ENCODE assay signal across 16 cellular contexts in the genomic region with DNA sequence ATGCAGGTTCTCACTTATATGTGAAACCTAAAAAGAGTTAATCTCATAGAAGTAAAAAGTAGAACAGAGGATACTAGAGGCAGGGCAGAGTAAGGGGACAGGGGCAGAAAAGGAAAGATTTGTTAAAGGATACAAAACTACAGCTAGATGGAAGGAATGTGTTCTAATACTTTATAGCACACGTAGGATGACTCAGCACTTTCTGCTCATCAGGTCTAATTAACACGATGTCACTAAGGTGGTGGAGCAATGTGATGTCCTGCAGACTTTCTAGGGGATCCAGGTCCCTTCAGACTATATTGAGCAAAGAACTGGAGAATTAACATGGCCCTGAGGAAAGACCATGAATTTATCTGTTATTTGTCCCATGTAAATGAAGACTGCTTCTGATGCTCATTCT.
A peak's percentile ranks its signal among the peaks of the same experiment; 100 is the strongest.
DNase-seq lines count a peak whose midpoint lies in the region; ATAC-seq, FAIRE-seq and TF ChIP-seq lines count a peak whose summit lies in the region.
"Had no signal": no experiment of that assay in that cellular context is flagged by ENCODE, and none has a peak within 500 bp of the region (broad histone marks: within the 10 kb centered on the region; RNA-seq: fewer than 3 reads in every experiment).

No MANE protein-coding gene starts in this region.

- ATAC-seq in GM18498 (IDR thresholded peaks at IDR 0.05; ENCODE audit: unreplicated experiment) = no peak

- in situ Hi-C loops in G401 (cut with HindIII; ENCODE audit: low sequenced_read_pairs) = no loop called here

- no peak for TF ChIP-seq CTCF in fibroblast of villous mesenchyme (IDR thresholded peaks at IDR 0.05; ENCODE audit: insufficient read depth, low read depth, low read length)

- no peak overlapping the region for H3K4me3 ChIP-seq in fibroblast of villous mesenchyme (ENCODE audit: low read depth, low read length)
- H3K4me3 ChIP-seq: Peyer's patch had no signal

- DNase-seq in A172 (ENCODE audit: low spot score) = peak; percentile 5
- DNase-seq in G401 (ENCODE audit: low spot score) = peak; percentile 40
- DNase-seq in SK-N-DZ (ENCODE audit: low spot score) = peak; percentile 3
- peak; percentile 21 for DNase-seq in fibroblast of villous mesenchyme (ENCODE audit: low read depth)
- no peak for DNase-seq in GM12891 (ENCODE audit: insufficient read length, low spot score)
- DNase-seq in NCI-H2107 treated with DMSO at 0.1 percent for 48 hours (lab: John Stamatoyannopoulos, UW; ENCODE audit: unreplicated experiment) = no peak
- DNase-seq: CD4-positive, alpha-beta T cell; H7; NCI-H1092; NCI-H446; NCI-H748 treated with DMSO at 0.1 percent for 48 hours; Peyer's patch; SHP77 treated with DMSO at 0.1 percent for 48 hours had no signal

- no peak for FAIRE-seq in GM12891 (lab: Jason Lieb, UNC)
- FAIRE-seq: D721Med, GM18507 had no signal

- no peak for TF ChIP-seq POLR2A in GM12891 (IDR thresholded peaks at IDR 0.05; ENCODE audit: low read depth, low read length)

TF ChIP-seq in GM12891, 5 proteins besides CTCF, POLR2A, EP300 and RAD21:
- TF ChIP-seq POU2F2 (IDR thresholded peaks at IDR 0.05; ENCODE audit: low read depth, low read length) (no peak), PAX5 (IDR thresholded peaks at IDR 0.05; ENCODE audit: insufficient read depth, low read length, severe bottlenecking) (no peak), POLR2AphosphoS5 (IDR thresholded peaks at IDR 0.05; ENCODE audit: low read depth, low read length) (no peak), TAF1 (IDR thresholded peaks at IDR 0.05; ENCODE audit: low read depth, low read length) (no peak), SPI1 (IDR thresholded peaks at IDR 0.05; ENCODE audit: low read depth, low read length) (no peak)

Comparison
In these comparisons a context has a peak if more than half of its experiments do, and no peak if none do; other contexts are left out.
1. DNase-seq: peak in A172 (single experiment), G401 (single experiment), SK-N-DZ (single experiment) and fibroblast of villous mesenchyme (single experiment); none in GM12891 (single experiment) and NCI-H2107 treated with DMSO at 0.1 percent for 48 hours (single experiment).